Comparison of ENCODE assay signal across 8 cellular contexts in the genomic region with DNA sequence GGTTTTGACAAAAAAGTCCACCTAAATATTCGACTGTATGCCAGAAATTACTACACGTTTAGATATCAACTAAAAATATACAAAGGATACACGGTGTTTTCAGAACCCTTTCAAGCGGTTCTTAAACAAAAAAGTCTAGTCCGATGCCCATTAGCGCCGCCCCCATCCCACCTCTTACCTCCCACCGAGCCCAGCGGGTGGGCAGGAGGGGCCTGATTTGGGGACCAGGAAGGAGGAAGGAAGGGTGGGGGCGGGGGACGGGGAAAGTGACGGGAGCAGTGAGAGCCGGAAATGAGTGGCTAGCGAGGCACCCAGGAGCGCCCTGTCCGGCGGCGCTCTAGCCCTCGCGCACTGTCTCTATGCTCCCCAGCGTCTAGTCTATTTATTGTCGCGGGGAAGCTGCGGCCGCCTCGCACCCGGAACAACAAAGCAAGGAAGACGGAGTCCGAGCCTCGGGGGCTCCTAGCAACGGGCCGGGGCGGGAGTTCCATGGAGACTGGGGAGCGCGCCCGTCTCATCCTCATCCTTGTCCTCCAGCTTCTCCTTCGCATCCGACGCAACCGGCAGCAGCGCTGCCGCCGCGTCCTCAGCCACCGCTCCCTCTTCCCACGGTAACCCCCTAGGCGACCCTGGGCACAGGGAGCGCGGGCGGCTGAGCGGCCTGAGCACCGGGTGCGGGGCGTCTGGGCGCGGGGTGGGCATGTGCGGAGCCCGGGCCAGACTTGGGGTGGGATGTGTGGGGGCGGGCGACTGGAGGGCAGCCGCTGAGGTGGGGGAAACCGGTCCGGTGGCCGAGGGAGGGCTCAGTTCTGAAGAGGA. TPM values are rescaled to one million over a fixed set of nuclear protein-coding genes. Genes with fewer than 3 reads are reported as not detected.
DNase-seq lines count a peak whose midpoint lies in the region; ATAC-seq and TF ChIP-seq lines count a peak whose summit lies in the region.

Gene TBPL1, plus strand, starts transcription at position 410 of the 819 bp plus-strand sequence. CDS start 26,902 bp downstream, outside the sequence.

- no peak for TF ChIP-seq EP300 in esophagus muscularis mucosa (IDR thresholded peaks at IDR 0.05)

- H3K36me3 ChIP-seq in esophagus muscularis mucosa (no peaks in the 10 kb centered on the region), muscle layer of duodenum (ENCODE audit: control insufficient read depth in 1 of 2, insufficient read depth in 2 of 2, low read length in 2 of 2) (peaks cover 0 to 3% of the 10 kb centered on the region in 2 donors)

- H3K4me1 ChIP-seq in esophagus muscularis mucosa (peaks cover 22 to 35% (median 32%) of the 10 kb centered on the region in 4 donors), muscle layer of duodenum (ENCODE audit: control insufficient read depth in 1 of 2, insufficient read depth in 2 of 2, low read length in 2 of 2) (peaks cover 5 to 17% of the 10 kb centered on the region in 2 donors)

- DNase-seq in DMS79 treated with DMSO at 0.1 percent for 48 hours (lab: John Stamatoyannopoulos, UW), result peak; percentile 95
- peak; percentile 92 for DNase-seq in KG1 (lab: John Stamatoyannopoulos, UW)
- DNase-seq in activated T-cell treated with anti-CD3 and anti-CD28 coated beads, Interleukin-2, amount 50 U/mL, for 48 hours, result peak; percentile 93
- DNase-seq in esophagus muscularis mucosa (ENCODE audit: extremely low spot score), result peak; percentile 98
- DNase-seq in stimulated activated CD8-positive, alpha-beta memory T cell treated with anti-CD3 and anti-CD28 coated beads, Interleukin-7, amount 100 ng/mL, for 24 hours (ENCODE audit: low read depth), result peak; percentile 88

- peak; percentile 46 for TF ChIP-seq POLR2A in esophagus muscularis mucosa (IDR thresholded peaks at IDR 0.05; ENCODE audit: low read depth)

- H3K9me3 ChIP-seq in esophagus muscularis mucosa (no peaks in the 10 kb centered on the region), muscle layer of duodenum (ENCODE audit: control insufficient read depth in 1 of 2, low read length in 2 of 2) (no peaks in the 10 kb centered on the region)

- H3K27ac ChIP-seq in esophagus muscularis mucosa (replicated peaks in 1 of 4) (peak within 1 kb of the TSS; percentile 95 to 99 (median 97)), muscle layer of duodenum (ENCODE audit: low read length) (peak within 1 kb of the TSS; percentile 97)

- peak; percentile 88 for ATAC-seq in GM21737 (IDR thresholded peaks at IDR 0.05; ENCODE audit: unreplicated experiment)

- H3K27me3 ChIP-seq in esophagus muscularis mucosa, result no peaks in the 10 kb centered on the region
- no peaks in the 10 kb centered on the region for H3K27me3 ChIP-seq in muscle layer of duodenum (ENCODE audit: low read depth, low read length)

- under 1% methylated on average over 31 of the region's 64 CpGs for WGBS in esophagus muscularis mucosa

- peak within 1 kb of the TSS; percentile 90 to 94 (median 90) for H3K4me3 ChIP-seq in esophagus muscularis mucosa
- peak within 1 kb of the TSS; percentile 86 to 97 for H3K4me3 ChIP-seq in muscle layer of duodenum (ENCODE audit: low read depth in 1 of 2, low read length in 2 of 2)

- intact Hi-C loops in esophagus muscularis mucosa (cut with DNase I), result no loop called here

- TF ChIP-seq CTCF in esophagus muscularis mucosa (IDR thresholded peaks at IDR 0.05), result peak in 1 of 3 experiments; percentile 14

TF ChIP-seq in PFSK-1, 5 proteins besides CTCF, POLR2A, EP300 and RAD21:
- TF ChIP-seq, protein P1, sequence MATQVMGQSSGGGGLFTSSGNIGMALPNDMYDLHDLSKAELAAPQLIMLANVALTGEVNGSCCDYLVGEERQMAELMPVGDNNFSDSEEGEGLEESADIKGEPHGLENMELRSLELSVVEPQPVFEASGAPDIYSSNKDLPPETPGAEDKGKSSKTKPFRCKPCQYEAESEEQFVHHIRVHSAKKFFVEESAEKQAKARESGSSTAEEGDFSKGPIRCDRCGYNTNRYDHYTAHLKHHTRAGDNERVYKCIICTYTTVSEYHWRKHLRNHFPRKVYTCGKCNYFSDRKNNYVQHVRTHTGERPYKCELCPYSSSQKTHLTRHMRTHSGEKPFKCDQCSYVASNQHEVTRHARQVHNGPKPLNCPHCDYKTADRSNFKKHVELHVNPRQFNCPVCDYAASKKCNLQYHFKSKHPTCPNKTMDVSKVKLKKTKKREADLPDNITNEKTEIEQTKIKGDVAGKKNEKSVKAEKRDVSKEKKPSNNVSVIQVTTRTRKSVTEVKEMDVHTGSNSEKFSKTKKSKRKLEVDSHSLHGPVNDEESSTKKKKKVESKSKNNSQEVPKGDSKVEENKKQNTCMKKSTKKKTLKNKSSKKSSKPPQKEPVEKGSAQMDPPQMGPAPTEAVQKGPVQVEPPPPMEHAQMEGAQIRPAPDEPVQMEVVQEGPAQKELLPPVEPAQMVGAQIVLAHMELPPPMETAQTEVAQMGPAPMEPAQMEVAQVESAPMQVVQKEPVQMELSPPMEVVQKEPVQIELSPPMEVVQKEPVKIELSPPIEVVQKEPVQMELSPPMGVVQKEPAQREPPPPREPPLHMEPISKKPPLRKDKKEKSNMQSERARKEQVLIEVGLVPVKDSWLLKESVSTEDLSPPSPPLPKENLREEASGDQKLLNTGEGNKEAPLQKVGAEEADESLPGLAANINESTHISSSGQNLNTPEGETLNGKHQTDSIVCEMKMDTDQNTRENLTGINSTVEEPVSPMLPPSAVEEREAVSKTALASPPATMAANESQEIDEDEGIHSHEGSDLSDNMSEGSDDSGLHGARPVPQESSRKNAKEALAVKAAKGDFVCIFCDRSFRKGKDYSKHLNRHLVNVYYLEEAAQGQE (IDR thresholded peaks at IDR 0.05; ENCODE audit: insufficient read depth in 1 of 2, low read depth in 2 of 2, low read length in 2 of 2), result peak; percentile 36 to 55; a peak in 2 of 4 replicates
- TF ChIP-seq TAF1 (IDR thresholded peaks at IDR 0.05; ENCODE audit: borderline replicate concordance, insufficient read depth, low read length) (peak; percentile 91), SIN3A (IDR thresholded peaks at IDR 0.05; ENCODE audit: borderline replicate concordance, insufficient read depth, low read length) (peak; percentile 87; the same call in 1 of the 2 replicates), POLR2AphosphoS5 (IDR thresholded peaks at IDR 0.05; ENCODE audit: low read depth, low read length) (peak; percentile 90), FOXP2 (optimal IDR thresholded peaks at IDR 0.05; ENCODE audit: borderline replicate concordance, extremely low read depth, extremely low read length, insufficient read depth) (peak; percentile 92)

RNA-seq across cellular contexts. Expression of gene TBPL1, which starts in this region (rescaled TPM):
- 33.5 TPM for polyA plus RNA-seq in PFSK-1 (2012; ENCODE audit: insufficient read length, low read depth)
- 10 to 100 TPM in 3 of 4 donors, 1 to 10 TPM in 1; 8.8 to 23.4 (median 17.8) TPM for total RNA-seq in esophagus muscularis mucosa

Comparison
In these comparisons a context has a peak if more than half of its experiments do, and no peak if none do; other contexts are left out.
1. Peak in every context shown above with its lines: DNase-seq, ATAC-seq, H3K4me3 ChIP-seq and H3K27ac ChIP-seq.